21 cellular contexts compared by ENCODE assay signal in the genomic region with DNA sequence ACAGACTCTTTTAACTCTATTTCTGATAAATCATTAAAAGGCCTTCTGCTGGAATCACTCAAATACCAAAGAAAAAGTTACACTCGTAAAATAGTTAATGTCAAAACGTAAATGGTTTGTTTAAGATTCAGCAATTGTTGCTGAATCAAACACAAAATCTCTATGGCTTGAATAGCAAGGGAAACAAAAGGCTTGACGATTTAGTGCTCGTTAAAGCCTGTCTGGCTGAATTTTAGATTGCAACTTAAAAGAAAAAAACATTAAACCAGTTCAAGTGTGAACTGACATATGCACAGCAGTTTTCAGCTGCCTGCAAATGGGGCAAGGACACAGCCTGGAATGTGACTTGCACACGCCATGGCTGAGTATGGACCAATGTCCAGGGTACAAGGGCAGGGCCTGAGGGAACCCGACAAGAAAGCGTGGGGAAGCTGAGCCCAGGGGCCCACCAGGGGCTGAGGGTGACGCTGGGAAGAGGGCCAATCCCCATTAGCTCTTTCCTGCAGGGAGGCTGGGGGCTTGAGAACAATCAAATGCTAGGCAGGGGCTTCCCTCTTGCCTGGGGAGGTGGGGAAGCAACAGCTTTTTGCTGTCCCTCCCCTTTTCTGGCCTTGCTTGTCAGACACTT.
A peak's percentile ranks its signal among the peaks of the same experiment; 100 is the strongest.
DNase-seq lines count a peak whose midpoint lies in the region; ATAC-seq and TF ChIP-seq lines count a peak whose summit lies in the region.
"Had no signal": no experiment of that assay in that cellular context is flagged by ENCODE, and none has a peak within 500 bp of the region (broad histone marks: within the 10 kb centered on the region; RNA-seq: fewer than 3 reads in every experiment).

No MANE protein-coding gene starts in this region.

- H3K27ac ChIP-seq in dorsolateral prefrontal cortex (peak overlapping the region in 43 of 59 donors; percentile 1 to 81 (median 41)), tibial nerve (peak overlapping the region in 3 of 4 donors; percentile 30 to 84 (median 68))
- H3K27ac ChIP-seq: BLaER1, vagina had no signal

- no peak overlapping the region for H3K4me3 Mint-ChIP-seq in activated CD4-positive, alpha-beta T cell treated with anti-CD3 and anti-CD28 coated beads, Interleukin-2, amount 10 ng/mL, durations not matched to agents 7 days and 5 days
- peak overlapping the region; percentile 33 for H3K4me3 Mint-ChIP-seq in nephron progenitor cell
- H3K4me3 Mint-ChIP-seq: activated B cell treated with CpG ODN at 0.5 μM for 24 hours; activated CD4-positive, alpha-beta memory T cell treated with anti-CD3 and anti-CD28 coated beads, Interleukin-2, amount 10 ng/mL, durations not matched to agents 7 days and 5 days; central memory CD8-positive, alpha-beta T cell had no signal

- peaks cover 2% of the 10 kb centered on the region for H3K27me3 Mint-ChIP-seq in activated CD4-positive, alpha-beta T cell treated with anti-CD3 and anti-CD28 coated beads, Interleukin-2, amount 10 ng/mL, durations not matched to agents 7 days and 5 days
- H3K27me3 Mint-ChIP-seq in nephron progenitor cell (ENCODE audit: low read depth, poor library complexity) = peaks cover 7% of the 10 kb centered on the region
- H3K27me3 Mint-ChIP-seq: activated B cell treated with CpG ODN at 0.5 μM for 24 hours; activated CD4-positive, alpha-beta memory T cell treated with anti-CD3 and anti-CD28 coated beads, Interleukin-2, amount 10 ng/mL, durations not matched to agents 7 days and 5 days; central memory CD8-positive, alpha-beta T cell had no signal

- peaks cover 0 to 37% (median 21%) of the 10 kb centered on the region in 4 donors for H3K4me1 ChIP-seq in tibial nerve

- TF ChIP-seq CTCF in dorsolateral prefrontal cortex (IDR thresholded peaks at IDR 0.05 in 54 of 56, conservative IDR thresholded peaks at IDR 0.05 in 2 of 56; ENCODE audit: low read depth in 1 of 56, partially characterized antibody in 56 of 56) (no peak), nephron progenitor cell (IDR thresholded peaks at IDR 0.05) (no peak), tibial nerve (IDR thresholded peaks at IDR 0.05) (no peak)

- no peak for TF ChIP-seq POLR2A in tibial nerve (IDR thresholded peaks at IDR 0.05)

- no peak for DNase-seq in activated CD4-positive, alpha-beta T cell treated with anti-CD3 and anti-CD28 coated beads, Interleukin-2, amount 10 ng/mL, durations not matched to agents 7 days and 5 days
- DNase-seq in activated CD4-positive, alpha-beta T cell treated with anti-CD3 and anti-CD28 coated beads for 4 hours = no peak
- DNase-seq in dorsolateral prefrontal cortex = no peak
- DNase-seq in nephron progenitor cell = no peak
- DNase-seq in tibial nerve (ENCODE audit: low spot score in 2 of 2) = no peak
- DNase-seq in central memory CD4-positive, alpha-beta T cell = no peak
- DNase-seq in globus pallidus (ENCODE audit: low spot score) = no peak
- DNase-seq: activated B cell treated with CpG ODN at 0.5 μM for 24 hours; activated CD4-positive, alpha-beta memory T cell treated with anti-CD3 and anti-CD28 coated beads, Interleukin-2, amount 10 ng/mL, durations not matched to agents 7 days and 5 days; activated naive CD4-positive, alpha-beta T cell treated with Interleukin-2 at 50 U/mL for 16 hours; Kasumi-1; NCI-H1105; NCI-H2107; RPMI8226; stimulated activated CD4-positive, alpha-beta T cell treated with anti-CD3 and anti-CD28 coated beads, Interleukin-12 subunit alpha, Interleukin-12 subunit beta, amount 100 ng/mL, for 4 hours; stimulated activated CD8-positive, alpha-beta memory T cell treated with anti-CD3 and anti-CD28 coated beads, Interleukin-4, amount 100 ng/mL, for 48 hours had no signal

- H3K27me3 ChIP-seq in dorsolateral prefrontal cortex (no peaks in the 10 kb centered on the region), tibial nerve (no peaks in the 10 kb centered on the region)
- H3K27me3 ChIP-seq: BLaER1, vagina had no signal

- CTCF ChIA-PET in activated CD4-positive, alpha-beta T cell treated with anti-CD3 and anti-CD28 coated beads, Interleukin-2, amount 10 ng/mL, durations not matched to agents 7 days and 5 days (lab: Charles Lee) = interaction anchor here (0.8 to 1.9 kb wide), 4 partner anchors 8 to 17 kb away, joined by 3 to 4 read pairs (median 3); no protein-coding TSS in a partner anchor

- H3K9me3 Mint-ChIP-seq in activated CD4-positive, alpha-beta T cell treated with anti-CD3 and anti-CD28 coated beads, Interleukin-2, amount 10 ng/mL, durations not matched to agents 7 days and 5 days = no peaks in the 10 kb centered on the region
- no peaks in the 10 kb centered on the region for H3K9me3 Mint-ChIP-seq in nephron progenitor cell
- H3K9me3 Mint-ChIP-seq: activated B cell treated with CpG ODN at 0.5 μM for 24 hours; activated CD4-positive, alpha-beta memory T cell treated with anti-CD3 and anti-CD28 coated beads, Interleukin-2, amount 10 ng/mL, durations not matched to agents 7 days and 5 days; central memory CD8-positive, alpha-beta T cell had no signal

- no peaks in the 10 kb centered on the region for H3K36me3 ChIP-seq in tibial nerve
- H3K36me3 ChIP-seq: BLaER1, vagina had no signal

- no peak for ATAC-seq in GM19467 (IDR thresholded peaks at IDR 0.05; ENCODE audit: unreplicated experiment)
- ATAC-seq: SK-N-SH treated with all-trans-retinoic acid at 6 μM for 48 hours had no signal

- H3K9me3 ChIP-seq in tibial nerve = no peaks in the 10 kb centered on the region
- H3K9me3 ChIP-seq: BLaER1, vagina had no signal

- WGBS in tibial nerve, 2 donors = 47 to 50% methylated on average over 8 of the region's 8 CpGs

- TF ChIP-seq EP300 in tibial nerve (IDR thresholded peaks at IDR 0.05) = no peak

- no peaks in the 10 kb centered on the region for H3K4me1 Mint-ChIP-seq in activated CD4-positive, alpha-beta T cell treated with anti-CD3 and anti-CD28 coated beads, Interleukin-2, amount 10 ng/mL, durations not matched to agents 7 days and 5 days
- H3K4me1 Mint-ChIP-seq in nephron progenitor cell = peaks cover 100% of the 10 kb centered on the region
- H3K4me1 Mint-ChIP-seq: activated B cell treated with CpG ODN at 0.5 μM for 24 hours; activated CD4-positive, alpha-beta memory T cell treated with anti-CD3 and anti-CD28 coated beads, Interleukin-2, amount 10 ng/mL, durations not matched to agents 7 days and 5 days had no signal

- intact Hi-C loops in dorsolateral prefrontal cortex (cut with DNase I) = no loop called here

- H3K36me3 Mint-ChIP-seq in activated CD4-positive, alpha-beta T cell treated with anti-CD3 and anti-CD28 coated beads, Interleukin-2, amount 10 ng/mL, durations not matched to agents 7 days and 5 days (ENCODE audit: low read depth) = no peaks in the 10 kb centered on the region
- H3K36me3 Mint-ChIP-seq in nephron progenitor cell (ENCODE audit: low read depth) = no peaks in the 10 kb centered on the region

- H3K27ac Mint-ChIP-seq in activated CD4-positive, alpha-beta T cell treated with anti-CD3 and anti-CD28 coated beads, Interleukin-2, amount 10 ng/mL, durations not matched to agents 7 days and 5 days = peak overlapping the region; percentile 42
- peak overlapping the region; percentile 99 for H3K27ac Mint-ChIP-seq in nephron progenitor cell
- H3K27ac Mint-ChIP-seq: activated B cell treated with CpG ODN at 0.5 μM for 24 hours; activated CD4-positive, alpha-beta memory T cell treated with anti-CD3 and anti-CD28 coated beads, Interleukin-2, amount 10 ng/mL, durations not matched to agents 7 days and 5 days had no signal

- H3K4me3 ChIP-seq in dorsolateral prefrontal cortex = no peak overlapping the region
- H3K4me3 ChIP-seq in tibial nerve = no peak overlapping the region
- H3K4me3 ChIP-seq: BLaER1, vagina had no signal

- POLR2A ChIA-PET in activated CD4-positive, alpha-beta T cell treated with anti-CD3 and anti-CD28 coated beads, Interleukin-2, amount 10 ng/mL, durations not matched to agents 7 days and 5 days (lab: Charles Lee) = no interaction called here
